ENCODE assay signal across 10 cellular contexts in genomic region chr9:89461302-89461701, GRCh38. TPM values are rescaled to one million over a fixed set of nuclear protein-coding genes. Genes with fewer than 3 reads are reported as not detected.
DNase-seq lines count a peak whose midpoint lies in the region; ATAC-seq and TF ChIP-seq lines count a peak whose summit lies in the region.
"Had no signal": no experiment of that assay in that cellular context is flagged by ENCODE, and none has a peak within 500 bp of the region (broad histone marks: within the 10 kb centered on the region; RNA-seq: fewer than 3 reads in every experiment).

No MANE protein-coding gene starts in this region.

- peak; percentile 67 for ATAC-seq in activated T-helper 17 cell treated with anti-CD3 and anti-CD28 coated beads, Interleukin-2, amount 50 U/mL, for 72 hours (replicated peaks)
- no peak for ATAC-seq in GM19455 (IDR thresholded peaks at IDR 0.05; ENCODE audit: unreplicated experiment)

- no peaks in the 10 kb centered on the region for H3K9me3 Mint-ChIP-seq in activated T-helper 17 cell treated with anti-CD3 and anti-CD28 coated beads, Interleukin-2, amount 50 U/mL, for 72 hours
- H3K9me3 Mint-ChIP-seq in glutamatergic neuron (ENCODE audit: unreplicated experiment): peaks cover 4% of the 10 kb centered on the region
- no peaks in the 10 kb centered on the region for H3K9me3 Mint-ChIP-seq in Calu3 (ENCODE audit: low read depth, unreplicated experiment)

- peaks cover 79% of the 10 kb centered on the region for H3K4me1 Mint-ChIP-seq in activated T-helper 17 cell treated with anti-CD3 and anti-CD28 coated beads, Interleukin-2, amount 50 U/mL, for 72 hours
- H3K4me1 Mint-ChIP-seq in glutamatergic neuron (ENCODE audit: low read depth, unreplicated experiment) (peaks cover 52% of the 10 kb centered on the region), Calu3 (ENCODE audit: low read depth, unreplicated experiment) (peaks cover 6% of the 10 kb centered on the region)

- intact Hi-C loops in Calu3 (cut with micrococcal nuclease; ENCODE audit: unreplicated experiment): no loop called here

- peak overlapping the region; percentile 18 for H3K27ac Mint-ChIP-seq in activated T-helper 17 cell treated with anti-CD3 and anti-CD28 coated beads, Interleukin-2, amount 50 U/mL, for 72 hours
- peak overlapping the region; percentile 39 for H3K27ac Mint-ChIP-seq in glutamatergic neuron (ENCODE audit: unreplicated experiment)
- no peak overlapping the region for H3K27ac Mint-ChIP-seq in Calu3 (ENCODE audit: unreplicated experiment)

- CTCF ChIA-PET in Calu3 (lab: Charles Lee): no interaction called here

- peaks cover 96% of the 10 kb centered on the region for H3K36me3 Mint-ChIP-seq in activated T-helper 17 cell treated with anti-CD3 and anti-CD28 coated beads, Interleukin-2, amount 50 U/mL, for 72 hours (ENCODE audit: low read depth)
- H3K36me3 Mint-ChIP-seq in glutamatergic neuron (ENCODE audit: unreplicated experiment): no peaks in the 10 kb centered on the region
- H3K36me3 Mint-ChIP-seq in Calu3 (ENCODE audit: insufficient read depth, unreplicated experiment): no peaks in the 10 kb centered on the region

- H3K27me3 Mint-ChIP-seq in activated T-helper 17 cell treated with anti-CD3 and anti-CD28 coated beads, Interleukin-2, amount 50 U/mL, for 72 hours: no peaks in the 10 kb centered on the region
- H3K27me3 Mint-ChIP-seq in glutamatergic neuron (ENCODE audit: unreplicated experiment): peaks cover 11% of the 10 kb centered on the region
- no peaks in the 10 kb centered on the region for H3K27me3 Mint-ChIP-seq in Calu3 (ENCODE audit: unreplicated experiment)

- in situ Hi-C loops in ACHN (cut with HindIII; ENCODE audit: low pct_ligation_motif_present, low pct_unique_long_range_greater_than_20kb, low sequenced_read_pairs): no loop called here

- TF ChIP-seq CTCF in glutamatergic neuron (IDR thresholded peaks at IDR 0.05; ENCODE audit: partially characterized antibody, unreplicated experiment): no peak
- no peak for TF ChIP-seq CTCF in Calu3 (IDR thresholded peaks at IDR 0.05; ENCODE audit: unreplicated experiment)

- peak; percentile 73 for DNase-seq in ACHN
- peak; percentile 49 for DNase-seq in HK-2 (ENCODE audit: unreplicated experiment)
- no peak for DNase-seq in glutamatergic neuron
- no peak for DNase-seq in Calu3
- no peak for DNase-seq in NOMO-1 treated with dmso at 0.1 percent for 144 hours (lab: John Stamatoyannopoulos, UW; ENCODE audit: unreplicated experiment)
- DNase-seq in ureter (ENCODE audit: low spot score): no peak
- DNase-seq: DMS79 treated with DMSO at 0.1 percent for 48 hours, NCI-H510A had no signal

- H3K4me3 Mint-ChIP-seq in activated T-helper 17 cell treated with anti-CD3 and anti-CD28 coated beads, Interleukin-2, amount 50 U/mL, for 72 hours: peak overlapping the region; percentile 91
- H3K4me3 Mint-ChIP-seq in glutamatergic neuron (ENCODE audit: unreplicated experiment) (no peak overlapping the region), Calu3 (ENCODE audit: low read depth, unreplicated experiment) (no peak overlapping the region)

- no TSS peak for BruUV-seq in Calu3 (replicated peaks; lab: Mats Ljungman, UMichigan)

RNA-seq across cellular contexts. Expression of gene SEMA4D, which starts 36.6 kb away (rescaled TPM):
- 100 to 1,000 TPM; 167 to 263 TPM for total RNA-seq in activated T-helper 17 cell treated with anti-CD3 and anti-CD28 coated beads, Interleukin-2, amount 50 U/mL, for 72 hours
- 192 TPM for total RNA-seq in glutamatergic neuron (ENCODE audit: unreplicated experiment)
- total RNA-seq in Calu3 (2022): 23.3 and 24.3 TPM in 2 replicates
- 54.3 TPM for total RNA-seq in ureter

Comparison
In these comparisons a context has a peak if more than half of its experiments do, and no peak if none do; other contexts are left out.
1. DNase-seq: peak in ACHN (single experiment) and HK-2 (single experiment); none in glutamatergic neuron (single experiment), Calu3 (single experiment), NOMO-1 treated with dmso at 0.1 percent for 144 hours (single experiment) and ureter (single experiment).